8 cellular contexts compared by ENCODE assay signal in genomic region chr16:66695935-66696668, GRCh38. TPM values are rescaled to one million over a fixed set of nuclear protein-coding genes. Genes with fewer than 3 reads are reported as not detected.
DNase-seq lines count a peak whose midpoint lies in the region; ATAC-seq and TF ChIP-seq lines count a peak whose summit lies in the region.

No MANE protein-coding gene starts in this region.

- POLR2A ChIA-PET in RWPE1 (lab: Yijun Ruan, JAX; ENCODE audit: low non-redundant PET) = no interaction called here

- WGBS in lung, 2 donors = 2 to 4% methylated on average over 27 to 91 of the region's 91 CpGs
- WGBS in thyroid gland, 2 donors = 3 to 17% methylated on average over 2 to 10 of the region's 91 CpGs

- peak; percentile 35 for ATAC-seq in GM18861 (IDR thresholded peaks at IDR 0.05; ENCODE audit: unreplicated experiment)
- ATAC-seq in HG03097 (IDR thresholded peaks at IDR 0.05; ENCODE audit: low FRiP score, unreplicated experiment) = peak; percentile 44
- peak; percentile 39 for ATAC-seq in lung (ENCODE audit: insufficient read depth, low FRiP score)

- CTCF ChIA-PET in RWPE1 (lab: Yijun Ruan, JAX) = interaction anchor here (0.6 to 1.1 kb wide), 7 partner anchors 9 to 185 kb away, joined by 3 to 5 read pairs (median 4); no protein-coding TSS in a partner anchor

- no peak for TF ChIP-seq CTCF in 22Rv1 (IDR thresholded peaks at IDR 0.05)
- TF ChIP-seq CTCF in RWPE1 (conservative IDR thresholded peaks at IDR 0.05; ENCODE audit: low read depth) = no peak
- no peak for TF ChIP-seq CTCF in lung (IDR thresholded peaks at IDR 0.05; ENCODE audit: control extremely low read depth, extremely low read depth)
- no peak for TF ChIP-seq CTCF in thyroid gland (IDR thresholded peaks at IDR 0.05)

- no peaks in the 10 kb centered on the region for H3K9me3 ChIP-seq in lung (ENCODE audit: control insufficient read depth in 2 of 2, insufficient read depth in 1 of 2, low read length in 1 of 2)
- no peaks in the 10 kb centered on the region for H3K9me3 ChIP-seq in thyroid gland

- H3K36me3 ChIP-seq in lung (ENCODE audit: control insufficient read depth in 2 of 2, insufficient read depth in 2 of 2, low read length in 2 of 2) (no peaks in the 10 kb centered on the region), thyroid gland (no peaks in the 10 kb centered on the region)

- DNase-seq in RWPE1 (ENCODE audit: low spot score) = peak; percentile 55
- DNase-seq in lung (ENCODE audit: low spot score) = peak; percentile 72
- peak; percentile 71 to 73 for DNase-seq in thyroid gland
- DNase-seq in OCI-M1 (lab: John Stamatoyannopoulos, UW) = no peak

- H3K4me1 ChIP-seq in lung (ENCODE audit: control insufficient read depth in 2 of 2, insufficient read depth in 2 of 2, low read length in 2 of 2) (peaks cover 0 to 10% of the 10 kb centered on the region in 2 donors), thyroid gland (peaks cover 37 to 45% of the 10 kb centered on the region in 2 donors)

- H3K27ac ChIP-seq in 22Rv1 = peak overlapping the region; percentile 85
- peak overlapping the region; percentile 66 for H3K27ac ChIP-seq in RWPE1
- peak overlapping the region; percentile 47 for H3K27ac ChIP-seq in cingulate gyrus (ENCODE audit: low read depth, low read length)
- H3K27ac ChIP-seq in lung (ENCODE audit: low read depth in 1 of 2, low read length in 1 of 2) = peak overlapping the region; percentile 17 to 81
- peak overlapping the region; percentile 81 to 90 (median 81) for H3K27ac ChIP-seq in thyroid gland

- H3K4me3 ChIP-seq in lung (peak overlapping the region; percentile 56), thyroid gland (replicated peaks in 1 of 3) (peak overlapping the region; percentile 52 to 71 (median 64))

- H3K27me3 ChIP-seq in lung (ENCODE audit: control insufficient read depth, insufficient read depth) (no peaks in the 10 kb centered on the region), thyroid gland (no peaks in the 10 kb centered on the region)

- intact Hi-C loops in thyroid gland (cut with DNase I) = no loop called here

- TF ChIP-seq POLR2A in thyroid gland (IDR thresholded peaks at IDR 0.05) = no peak

RNA-seq across cellular contexts. Expression of gene CMTM4, which starts 0.4 kb away (rescaled TPM):
- total RNA-seq in lung (10 to 100 TPM; 38.0 to 78.0 TPM), thyroid gland (100 to 1,000 TPM; 170 to 246 (median 201) TPM)
- 10 to 100 TPM; 24.3 to 26.1 TPM for polyA plus RNA-seq in lung

RNA-seq across cellular contexts. Expression of gene DYNC1LI2, which starts 55.3 kb away (rescaled TPM):
- total RNA-seq in lung (100 to 1,000 TPM; 140 to 147 TPM), thyroid gland (100 to 1,000 TPM; 162 to 332 (median 195) TPM)
- polyA plus RNA-seq in lung = 10 to 100 TPM; 40.7 to 48.8 TPM
